17 cellular contexts compared by ENCODE assay signal in genomic region chr2:181218271-181218935, GRCh38.
"Had no signal": no experiment of that assay in that cellular context is flagged by ENCODE, and none has a peak within 500 bp of the region (broad histone marks: within the 10 kb centered on the region; RNA-seq: fewer than 3 reads in every experiment).

No MANE protein-coding gene starts in this region.

- H3K4me3 ChIP-seq: colonic mucosa, esophagus squamous epithelium, left ventricle myocardium inferior, ovary, sigmoid colon, spleen had no signal

- H3K27me3 ChIP-seq: colonic mucosa, esophagus squamous epithelium, ovary, sigmoid colon, spleen had no signal

- DNase-seq: activated CD4-positive, alpha-beta memory T cell treated with anti-CD3 and anti-CD28 coated beads, Interleukin-2, amount 10 ng/mL, durations not matched to agents 7 days and 5 days; activated CD4-positive, alpha-beta T cell treated with anti-CD3 and anti-CD28 coated beads for 36 hours; activated effector memory CD4-positive, alpha-beta T cell treated with Interleukin-2 at 50 U/mL for 16 hours; activated naive CD4-positive, alpha-beta T cell treated with anti-CD3 and anti-CD28 coated beads, Interleukin-2, amount 50 U/mL, for 16 hours; activated T-cell treated with anti-CD3 and anti-CD28 coated beads, Interleukin-2, amount 50 U/mL, for 4 hours; colonic mucosa; effector CD4-positive, alpha-beta T cell; esophagus squamous epithelium; foreskin fibroblast; hypothalamus; left ventricle myocardium inferior; ovary; sigmoid colon; spleen; stimulated activated CD4-positive, alpha-beta T cell treated with anti-CD3 and anti-CD28 coated beads, Interleukin-1b, Interleukin-23, amount 100 ng/mL, for 48 hours; WERI-Rb-1 had no signal

- H3K9me3 ChIP-seq: colonic mucosa, esophagus squamous epithelium, left ventricle myocardium inferior, ovary, sigmoid colon, spleen had no signal

- H3K36me3 ChIP-seq: colonic mucosa, esophagus squamous epithelium, left ventricle myocardium inferior, ovary, sigmoid colon, spleen, WERI-Rb-1 had no signal

- FAIRE-seq: endothelial cell of umbilical vein had no signal

- H3K27ac ChIP-seq: colonic mucosa, esophagus squamous epithelium, left ventricle myocardium inferior, ovary, sigmoid colon, spleen, WERI-Rb-1 had no signal
